10 cellular contexts compared by ENCODE assay signal in the genomic region with DNA sequence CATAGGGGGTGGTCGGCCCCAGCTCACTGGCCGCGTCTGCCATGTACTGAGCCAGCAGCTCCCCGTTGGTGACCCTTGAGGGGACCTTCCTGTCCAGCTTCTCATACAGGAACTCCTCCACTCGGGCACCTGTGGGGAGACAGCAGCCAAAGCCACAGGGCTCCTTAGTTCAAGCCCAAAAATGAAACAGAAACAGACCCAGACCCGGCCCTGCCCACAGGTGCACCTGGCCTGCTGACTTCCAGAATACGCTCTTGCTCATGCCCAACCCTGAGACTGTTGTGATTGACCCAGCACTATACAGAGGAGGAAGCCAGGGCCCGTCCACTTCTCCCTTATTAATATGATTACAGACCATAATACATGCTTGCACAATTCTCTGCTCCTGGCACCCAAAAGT. TPM values are rescaled to one million over a fixed set of nuclear protein-coding genes. Genes with fewer than 3 reads are reported as not detected.
DNase-seq lines count a peak whose midpoint lies in the region; ATAC-seq and TF ChIP-seq lines count a peak whose summit lies in the region.
"Had no signal": no experiment of that assay in that cellular context is flagged by ENCODE, and none has a peak within 500 bp of the region (broad histone marks: within the 10 kb centered on the region; RNA-seq: fewer than 3 reads in every experiment).

No MANE protein-coding gene starts in this region.

- 56 to 65% (median 63%) methylated on average over 8 of the region's 8 CpGs for WGBS in stomach, 5 donors

- H3K9me3 Mint-ChIP-seq in activated naive CD8-positive, alpha-beta T cell treated with anti-CD3 and anti-CD28 coated beads for 36 hours = no peaks in the 10 kb centered on the region
- H3K9me3 Mint-ChIP-seq in activated naive CD8-positive, alpha-beta T cell treated with anti-CD3 and anti-CD28 coated beads, Interleukin-2, amount 50 U/mL, for 24 hours = no peaks in the 10 kb centered on the region
- no peaks in the 10 kb centered on the region for H3K9me3 Mint-ChIP-seq in activated CD8-positive, alpha-beta T cell treated with anti-CD3 and anti-CD28 coated beads for 36 hours

- no peak for DNase-seq in activated naive CD8-positive, alpha-beta T cell treated with anti-CD3 and anti-CD28 coated beads for 36 hours
- no peak for DNase-seq in activated naive CD8-positive, alpha-beta T cell treated with anti-CD3 and anti-CD28 coated beads, Interleukin-2, amount 50 U/mL, for 24 hours
- no peak for DNase-seq in activated CD8-positive, alpha-beta T cell treated with anti-CD3 and anti-CD28 coated beads for 36 hours
- DNase-seq in stomach (peak; percentile 67), NCI-H82 treated with DMSO at 0.1 percent for 48 hours (lab: John Stamatoyannopoulos, UW; ENCODE audit: unreplicated experiment) (no peak), NCI-H1048 (lab: John Stamatoyannopoulos, UW) (no peak), kidney glomerular epithelial cell (lab: John Stamatoyannopoulos, UW) (no peak)
- DNase-seq: activated naive CD4-positive, alpha-beta T cell treated with anti-CD3 and anti-CD28 coated beads, Interleukin-2, amount 50 U/mL, for 16 hours had no signal

- no peaks in the 10 kb centered on the region for H3K27me3 Mint-ChIP-seq in activated naive CD8-positive, alpha-beta T cell treated with anti-CD3 and anti-CD28 coated beads for 36 hours
- no peaks in the 10 kb centered on the region for H3K27me3 Mint-ChIP-seq in activated naive CD8-positive, alpha-beta T cell treated with anti-CD3 and anti-CD28 coated beads, Interleukin-2, amount 50 U/mL, for 24 hours
- H3K27me3 Mint-ChIP-seq in activated CD8-positive, alpha-beta T cell treated with anti-CD3 and anti-CD28 coated beads for 36 hours = no peaks in the 10 kb centered on the region

- no peak for TF ChIP-seq CTCF in activated CD8-positive, alpha-beta T cell treated with anti-CD3 and anti-CD28 coated beads for 36 hours (IDR thresholded peaks at IDR 0.05)
- TF ChIP-seq CTCF in stomach (IDR thresholded peaks at IDR 0.05) = no peak

- H3K9me3 ChIP-seq in stomach = no peaks in the 10 kb centered on the region

- H3K36me3 ChIP-seq in stomach = peaks cover 9 to 49% (median 42%) of the 10 kb centered on the region in 4 donors

- peaks cover 3% of the 10 kb centered on the region for H3K36me3 Mint-ChIP-seq in activated naive CD8-positive, alpha-beta T cell treated with anti-CD3 and anti-CD28 coated beads for 36 hours
- H3K36me3 Mint-ChIP-seq in activated naive CD8-positive, alpha-beta T cell treated with anti-CD3 and anti-CD28 coated beads, Interleukin-2, amount 50 U/mL, for 24 hours (ENCODE audit: low read depth) = peaks cover 3% of the 10 kb centered on the region
- H3K36me3 Mint-ChIP-seq in activated CD8-positive, alpha-beta T cell treated with anti-CD3 and anti-CD28 coated beads for 36 hours (ENCODE audit: low read depth) = peaks cover 6% of the 10 kb centered on the region

- POLR2A ChIA-PET in activated CD8-positive, alpha-beta T cell treated with anti-CD3 and anti-CD28 coated beads for 36 hours (lab: Charles Lee) = interaction anchor here (1.0 kb wide), 1 partner anchor 16 kb away, joined by 3 read pairs; no protein-coding TSS in a partner anchor

- peak overlapping the region in 3 of 5 donors; percentile 33 to 71 (median 58) for H3K27ac ChIP-seq in stomach

- ATAC-seq in activated naive CD8-positive, alpha-beta T cell treated with anti-CD3 and anti-CD28 coated beads, Interleukin-2, amount 50 U/mL, for 24 hours = no peak
- ATAC-seq in HG02798 (IDR thresholded peaks at IDR 0.05; ENCODE audit: poor library complexity, unreplicated experiment) = peak; percentile 76
- no peak for ATAC-seq in activated CD8-positive, alpha-beta T cell treated with anti-CD3 and anti-CD28 coated beads for 36 hours
- ATAC-seq: HCT116 had no signal

- peaks cover 11% of the 10 kb centered on the region for H3K4me1 Mint-ChIP-seq in activated naive CD8-positive, alpha-beta T cell treated with anti-CD3 and anti-CD28 coated beads for 36 hours
- H3K4me1 Mint-ChIP-seq in activated naive CD8-positive, alpha-beta T cell treated with anti-CD3 and anti-CD28 coated beads, Interleukin-2, amount 50 U/mL, for 24 hours = peaks cover 15% of the 10 kb centered on the region
- peaks cover 15% of the 10 kb centered on the region for H3K4me1 Mint-ChIP-seq in activated CD8-positive, alpha-beta T cell treated with anti-CD3 and anti-CD28 coated beads for 36 hours (ENCODE audit: low read depth)

- no peak for TF ChIP-seq POLR2A in stomach (IDR thresholded peaks at IDR 0.05)

- no peaks in the 10 kb centered on the region for H3K27me3 ChIP-seq in stomach

- H3K27ac Mint-ChIP-seq in activated naive CD8-positive, alpha-beta T cell treated with anti-CD3 and anti-CD28 coated beads for 36 hours = peak overlapping the region; percentile 28
- no peak overlapping the region for H3K27ac Mint-ChIP-seq in activated naive CD8-positive, alpha-beta T cell treated with anti-CD3 and anti-CD28 coated beads, Interleukin-2, amount 50 U/mL, for 24 hours
- peak overlapping the region; percentile 46 for H3K27ac Mint-ChIP-seq in activated CD8-positive, alpha-beta T cell treated with anti-CD3 and anti-CD28 coated beads for 36 hours

- intact Hi-C loops in activated CD8-positive, alpha-beta T cell treated with anti-CD3 and anti-CD28 coated beads for 36 hours (cut with micrococcal nuclease) = no loop called here
- intact Hi-C loops in stomach (cut with DNase I; ENCODE audit: low total_unique reads) = no loop called here

- H3K4me3 Mint-ChIP-seq in activated naive CD8-positive, alpha-beta T cell treated with anti-CD3 and anti-CD28 coated beads for 36 hours = no peak overlapping the region
- H3K4me3 Mint-ChIP-seq in activated naive CD8-positive, alpha-beta T cell treated with anti-CD3 and anti-CD28 coated beads, Interleukin-2, amount 50 U/mL, for 24 hours = no peak overlapping the region
- no peak overlapping the region for H3K4me3 Mint-ChIP-seq in activated CD8-positive, alpha-beta T cell treated with anti-CD3 and anti-CD28 coated beads for 36 hours

- H3K4me1 ChIP-seq in stomach = peaks cover 24 to 43% (median 36%) of the 10 kb centered on the region in 4 donors

- CTCF ChIA-PET in activated CD8-positive, alpha-beta T cell treated with anti-CD3 and anti-CD28 coated beads for 36 hours (lab: Charles Lee) = interaction anchor here (1.4 to 1.5 kb wide), 2 partner anchors 17 kb away, joined by 3 read pairs; no protein-coding TSS in a partner anchor

- no peak for TF ChIP-seq EP300 in stomach (IDR thresholded peaks at IDR 0.05)

- no peak overlapping the region for H3K4me3 ChIP-seq in stomach

RNA-seq across cellular contexts. Expression of a gene that starts 7.0 kb away (rescaled TPM):
- total RNA-seq in activated naive CD8-positive, alpha-beta T cell treated with anti-CD3 and anti-CD28 coated beads for 36 hours = 10 to 100 TPM; 42.9 to 46.3 TPM
- total RNA-seq in activated CD8-positive, alpha-beta T cell treated with anti-CD3 and anti-CD28 coated beads for 36 hours = 10 to 100 TPM; 49.3 to 50.8 TPM
- total RNA-seq in stomach = 100 to 1,000 TPM in 4 of 5 donors, 10 to 100 TPM in 1; 50.5 to 408 (median 138) TPM
- polyA plus RNA-seq in stomach = 100 to 1,000 TPM in 2 of 3 donors, 10 to 100 TPM in 1; 58.2 to 113 (median 102) TPM

RNA-seq across cellular contexts. Expression of a gene that starts 15.3 kb away (rescaled TPM):
- 10 to 100 TPM; 26.2 to 29.0 TPM for total RNA-seq in activated naive CD8-positive, alpha-beta T cell treated with anti-CD3 and anti-CD28 coated beads for 36 hours
- 10 to 100 TPM; 34.6 to 35.8 TPM for total RNA-seq in activated CD8-positive, alpha-beta T cell treated with anti-CD3 and anti-CD28 coated beads for 36 hours
- 100 to 1,000 TPM in 1 of 5 donors, 10 to 100 TPM in 4; 34.5 to 175 (median 49.0) TPM for total RNA-seq in stomach
- polyA plus RNA-seq in stomach = 10 to 100 TPM in 2 of 3 donors, 1 to 10 TPM in 1; 9.0 to 28.2 (median 10.4) TPM

RNA-seq across cellular contexts. Expression of a gene that starts 59.8 kb away (rescaled TPM):
- 10 to 100 TPM; 17.7 to 20.8 TPM for total RNA-seq in activated naive CD8-positive, alpha-beta T cell treated with anti-CD3 and anti-CD28 coated beads for 36 hours
- 10 to 100 TPM; 12.7 to 15.2 TPM for total RNA-seq in activated CD8-positive, alpha-beta T cell treated with anti-CD3 and anti-CD28 coated beads for 36 hours
- 10 to 100 TPM in 4 of 5 donors, 1 to 10 TPM in 1; 5.5 to 84.0 (median 17.4) TPM for total RNA-seq in stomach
- 10 to 100 TPM in 1 of 3 donors, 1 to 10 TPM in 2; 3.4 to 11.4 (median 8.3) TPM for polyA plus RNA-seq in stomach
